In the genomic region with DNA sequence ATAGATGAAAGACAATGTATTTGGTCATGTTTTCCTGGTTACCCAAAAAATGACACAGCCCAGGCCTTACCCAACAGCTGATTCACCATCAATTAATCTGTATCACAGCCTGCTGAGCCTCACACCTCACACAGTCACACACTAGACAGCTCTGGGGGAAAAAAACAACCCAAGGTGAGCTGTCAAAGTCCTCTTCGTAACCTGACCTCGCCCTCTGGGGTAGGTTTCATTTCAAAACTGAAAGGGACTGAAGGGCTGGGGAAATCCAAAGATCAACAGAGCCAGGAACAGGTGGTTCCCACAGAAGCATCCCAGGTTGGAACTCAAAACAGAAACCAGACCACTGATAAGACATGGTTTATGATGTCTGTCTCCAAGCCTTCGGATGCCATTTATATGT, we compare ENCODE assay signal across 8 cellular contexts. TPM values are rescaled to one million over a fixed set of nuclear protein-coding genes. Genes with fewer than 3 reads are reported as not detected.
DNase-seq lines count a peak whose midpoint lies in the region; ATAC-seq, FAIRE-seq and TF ChIP-seq lines count a peak whose summit lies in the region.

No MANE protein-coding gene starts in this region.

- H3K27me3 ChIP-seq in Karpas-422 (ENCODE audit: low read length): no peaks in the 10 kb centered on the region

- no peak for TF ChIP-seq CTCF in coronary artery (IDR thresholded peaks at IDR 0.05)

- H4K20me1 ChIP-seq in Karpas-422 (ENCODE audit: insufficient read depth, low read depth, low read length): no peaks in the 10 kb centered on the region

- no peak for DNase-seq in GM18507 (ENCODE audit: extremely low spot score, insufficient read length, low read depth)
- DNase-seq in activated CD4-positive, CD25-positive, alpha-beta regulatory T cell (lab: John Stamatoyannopoulos, UW): peak; percentile 24 to 52 (median 35)
- DNase-seq in coronary artery (ENCODE audit: low spot score): no peak
- peak; percentile 27 to 69 for DNase-seq in stimulated activated CD4-positive, alpha-beta T cell treated with anti-CD3 and anti-CD28 coated beads, Interleukin-1b, Interleukin-23, amount 100 ng/mL, for 4 hours (ENCODE audit: low read depth in 2 of 2)
- DNase-seq in MV-4-11 (lab: John Stamatoyannopoulos, UW): no peak
- no peak for DNase-seq in Karpas-422
- DNase-seq in HK-2 (ENCODE audit: unreplicated experiment): no peak

- H3K36me3 ChIP-seq in Karpas-422 (ENCODE audit: insufficient read depth, low read length): peaks cover 46% of the 10 kb centered on the region

- no peaks in the 10 kb centered on the region for H3K9me3 ChIP-seq in Karpas-422 (ENCODE audit: low read length)

- H3K27ac ChIP-seq in coronary artery (peak overlapping the region; percentile 10 to 46), Karpas-422 (ENCODE audit: low read length) (no peak overlapping the region)

- H3K9me2 ChIP-seq in Karpas-422 (replicated peaks; ENCODE audit: insufficient read depth, low read length): no peaks in the 10 kb centered on the region

- no peak overlapping the region for H2AFZ ChIP-seq in Karpas-422 (ENCODE audit: low read length)

- H3K4me3 ChIP-seq in coronary artery (no peak overlapping the region), Karpas-422 (ENCODE audit: low read length) (no peak overlapping the region)

- H3K79me2 ChIP-seq in Karpas-422 (ENCODE audit: low read length): peaks cover 36% of the 10 kb centered on the region

- H3K4me1 ChIP-seq in Karpas-422 (ENCODE audit: low read length): peaks cover 13% of the 10 kb centered on the region

- H3K9ac ChIP-seq in Karpas-422 (ENCODE audit: low read length): no peak overlapping the region

- FAIRE-seq in GM18507 (lab: Jason Lieb, UNC): peak; percentile 85

- ATAC-seq in HG02884 (IDR thresholded peaks at IDR 0.05; ENCODE audit: unreplicated experiment): peak; percentile 79

- H3K4me2 ChIP-seq in Karpas-422 (ENCODE audit: low read depth, low read length, poor library complexity, severe bottlenecking): no peak overlapping the region

RNA-seq across cellular contexts. Expression of a gene that starts 18.2 kb away (rescaled TPM):
- 91.7 and 128 TPM in 2 replicates for total RNA-seq in Karpas-422 (2014; rRNA removed; shearing (Covaris generic); ENCODE audit: low replicate concordance)

Comparison
In these comparisons a context has a peak if more than half of its experiments do, and no peak if none do; other contexts are left out.
1. DNase-seq: peak in activated CD4-positive, CD25-positive, alpha-beta regulatory T cell (4 of 4) and stimulated activated CD4-positive, alpha-beta T cell treated with anti-CD3 and anti-CD28 coated beads, Interleukin-1b, Interleukin-23, amount 100 ng/mL, for 4 hours (2 of 2); none in GM18507 (single experiment), coronary artery (single experiment), MV-4-11 (single experiment), Karpas-422 (single experiment) and HK-2 (single experiment).